8 cellular contexts compared by ENCODE assay signal in genomic region chr10:131786756-131787605, GRCh38.
DNase-seq lines count a peak whose midpoint lies in the region; ATAC-seq and TF ChIP-seq lines count a peak whose summit lies in the region.

No MANE protein-coding gene starts in this region.

- peaks cover 7% of the 10 kb centered on the region for H3K36me3 Mint-ChIP-seq in nephron progenitor cell (ENCODE audit: low read depth)

- ATAC-seq in GM19455 (IDR thresholded peaks at IDR 0.05; ENCODE audit: unreplicated experiment), result no peak

- no peak overlapping the region for H3K27ac ChIP-seq in coronary artery

- H3K4me1 Mint-ChIP-seq in nephron progenitor cell, result peaks cover 32% of the 10 kb centered on the region

- peaks cover 35% of the 10 kb centered on the region for H3K9me3 Mint-ChIP-seq in nephron progenitor cell

- H3K27me3 Mint-ChIP-seq in nephron progenitor cell (ENCODE audit: low read depth, poor library complexity), result peaks cover 17% of the 10 kb centered on the region

- H3K4me3 Mint-ChIP-seq in nephron progenitor cell, result no peak overlapping the region

- no peak overlapping the region for H3K27ac Mint-ChIP-seq in nephron progenitor cell

- no peak overlapping the region for H3K4me3 ChIP-seq in coronary artery

- TF ChIP-seq CTCF in GM12873 (IDR thresholded peaks at IDR 0.05; ENCODE audit: insufficient read depth, low read depth, low read length, missing control alignments) (peak; percentile 54), coronary artery (IDR thresholded peaks at IDR 0.05) (peak; percentile 72), nephron progenitor cell (IDR thresholded peaks at IDR 0.05) (peak; percentile 82)

- DNase-seq in AG20443 (ENCODE audit: low spot score) (peak; percentile 36), RKO (ENCODE audit: low spot score) (peak; percentile 34), coronary artery (ENCODE audit: low spot score) (peak; percentile 22), nephron progenitor cell (peak; percentile 56), GM19240 (ENCODE audit: insufficient read length, low spot score) (no peak), NCI-H1092 treated with DMSO at 0.1 percent for 48 hours (lab: John Stamatoyannopoulos, UW) (no peak)

Comparison
In these comparisons a context has a peak if more than half of its experiments do, and no peak if none do; other contexts are left out.
1. DNase-seq: peak in AG20443 (single experiment), RKO (single experiment), coronary artery (single experiment) and nephron progenitor cell (single experiment); none in GM19240 (single experiment) and NCI-H1092 treated with DMSO at 0.1 percent for 48 hours (single experiment).
2. Peak in every context shown above with its lines, with median percentiles within 50 percentile points of each other: CTCF ChIP-seq.